1 cellular context compared by ENCODE assay signal in the genomic region with DNA sequence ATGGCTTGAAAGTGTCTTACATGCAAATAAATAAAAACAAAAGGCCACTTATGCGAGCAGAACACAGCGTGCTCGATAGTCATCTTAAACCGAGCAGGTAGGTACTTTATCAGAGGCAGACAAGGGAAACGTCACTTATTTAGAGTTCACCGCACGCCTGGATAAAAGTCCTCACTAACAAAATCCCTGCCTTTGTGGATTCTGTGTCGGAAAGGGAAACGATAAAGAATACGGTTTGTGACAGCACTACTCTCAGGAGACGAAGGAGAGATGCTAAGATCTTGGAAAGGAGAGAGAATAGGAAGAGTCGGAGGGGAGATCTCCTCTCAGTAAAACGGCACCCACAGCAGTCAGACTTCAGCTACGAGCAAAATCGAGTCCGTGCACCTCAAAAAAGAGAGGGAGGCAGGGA.
A peak's percentile ranks its signal among the peaks of the same experiment; 100 is the strongest.
TF ChIP-seq lines count a peak whose summit lies in the region.

No MANE protein-coding gene starts in this region.

TF ChIP-seq in HepG2, 621 proteins besides CTCF, POLR2A, EP300 and RAD21 (continued from another document):
- TF ChIP-seq THYN1 (CRISPR knock-in tag; IDR thresholded peaks at IDR 0.05; ENCODE audit: borderline replicate concordance, low read depth) (peak; percentile 41; the same call in 1 of the 2 replicates), ZSCAN5A (CRISPR knock-in tag; IDR thresholded peaks at IDR 0.05; ENCODE audit: borderline replicate concordance) (0 out of 2 replicates have a peak, but pooled peaks have one; percentile 4), ZNF512B (CRISPR knock-in tag; IDR thresholded peaks at IDR 0.05; ENCODE audit: borderline replicate concordance) (0 out of 2 replicates have a peak, but pooled peaks have one; percentile 12), TARDBP (CRISPR knock-in tag; IDR thresholded peaks at IDR 0.05) (0 out of 2 replicates have a peak, but pooled peaks have one; percentile 19), ZNF292 (CRISPR knock-in tag; IDR thresholded peaks at IDR 0.05; ENCODE audit: borderline replicate concordance, low read depth) (0 out of 2 replicates have a peak, but pooled peaks have one; percentile 1), SNRNP70 (IDR thresholded peaks at IDR 0.05; ENCODE audit: low read depth, low read length) (no peak), NCOA5 (CRISPR knock-in tag; IDR thresholded peaks at IDR 0.05) (no peak), ZFP36 (IDR thresholded peaks at IDR 0.05; ENCODE audit: borderline replicate concordance, low read depth, low read length, partially characterized antibody) (no peak), ADNP (CRISPR knock-in tag; IDR thresholded peaks at IDR 0.05) (no peak)
- TF ChIP-seq, protein P1, sequence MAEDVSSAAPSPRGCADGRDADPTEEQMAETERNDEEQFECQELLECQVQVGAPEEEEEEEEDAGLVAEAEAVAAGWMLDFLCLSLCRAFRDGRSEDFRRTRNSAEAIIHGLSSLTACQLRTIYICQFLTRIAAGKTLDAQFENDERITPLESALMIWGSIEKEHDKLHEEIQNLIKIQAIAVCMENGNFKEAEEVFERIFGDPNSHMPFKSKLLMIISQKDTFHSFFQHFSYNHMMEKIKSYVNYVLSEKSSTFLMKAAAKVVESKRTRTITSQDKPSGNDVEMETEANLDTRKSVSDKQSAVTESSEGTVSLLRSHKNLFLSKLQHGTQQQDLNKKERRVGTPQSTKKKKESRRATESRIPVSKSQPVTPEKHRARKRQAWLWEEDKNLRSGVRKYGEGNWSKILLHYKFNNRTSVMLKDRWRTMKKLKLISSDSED (CRISPR knock-in tag; IDR thresholded peaks at IDR 0.05) = no peak
- TF ChIP-seq, protein P2, sequence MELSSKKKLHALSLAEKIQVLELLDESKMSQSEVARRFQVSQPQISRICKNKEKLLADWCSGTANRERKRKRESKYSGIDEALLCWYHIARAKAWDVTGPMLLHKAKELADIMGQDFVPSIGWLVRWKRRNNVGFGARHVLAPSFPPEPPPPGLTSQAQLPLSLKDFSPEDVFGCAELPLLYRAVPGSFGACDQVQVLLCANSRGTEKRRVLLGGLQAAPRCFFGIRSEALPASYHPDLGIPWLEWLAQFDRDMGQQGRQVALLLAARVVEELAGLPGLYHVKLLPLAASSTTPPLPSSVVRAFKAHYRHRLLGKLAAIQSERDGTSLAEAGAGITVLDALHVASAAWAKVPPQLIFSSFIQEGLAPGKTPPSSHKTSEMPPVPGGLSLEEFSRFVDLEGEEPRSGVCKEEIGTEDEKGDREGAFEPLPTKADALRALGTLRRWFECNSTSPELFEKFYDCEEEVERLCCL (CRISPR knock-in tag; IDR thresholded peaks at IDR 0.05; ENCODE audit: borderline replicate concordance) = no peak
